In the genomic region with DNA sequence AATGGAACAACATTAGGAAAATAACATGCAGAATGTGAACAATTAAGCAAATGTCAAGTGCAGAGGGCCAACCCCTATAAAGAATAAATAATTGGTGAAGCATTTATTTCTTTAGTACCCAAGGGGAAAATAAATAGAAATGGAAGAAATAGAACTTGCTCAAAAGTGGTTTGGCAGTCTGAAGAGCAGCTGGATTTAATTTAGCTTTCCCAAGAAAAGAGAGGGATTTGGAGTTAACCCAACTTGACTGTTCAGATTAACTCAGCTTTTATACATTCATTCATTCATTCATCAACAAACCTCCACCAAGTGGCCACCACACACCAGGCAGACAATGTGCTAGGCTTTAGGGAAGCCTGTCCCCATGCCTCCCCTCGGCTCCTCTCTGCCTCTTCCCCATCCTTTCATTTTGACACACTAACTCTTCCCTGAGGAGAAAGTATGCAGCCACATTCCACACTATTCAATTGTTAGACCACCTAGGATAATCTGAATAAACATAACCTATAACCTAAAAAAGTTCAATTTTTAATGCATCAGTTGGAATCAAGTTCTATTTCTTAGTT, we compare ENCODE assay signal across 17 cellular contexts.
DNase-seq lines count a peak whose midpoint lies in the region; ATAC-seq and TF ChIP-seq lines count a peak whose summit lies in the region.
"Had no signal": no experiment of that assay in that cellular context is flagged by ENCODE, and none has a peak within 500 bp of the region (broad histone marks: within the 10 kb centered on the region; RNA-seq: fewer than 3 reads in every experiment).

No MANE protein-coding gene starts in this region.

- TF ChIP-seq CTCF in fibroblast of mammary gland (conservative IDR thresholded peaks at IDR 0.05; ENCODE audit: control insufficient read depth, insufficient read depth, low read depth, low read length): no peak
- no peak for TF ChIP-seq CTCF in BE2C (IDR thresholded peaks at IDR 0.05; ENCODE audit: low read depth, low read length)

- H3K27me3 ChIP-seq in SJSA1 (replicated peaks) (no peaks in the 10 kb centered on the region), BE2C (no peaks in the 10 kb centered on the region; the same call in 1 of the 2 replicates)

- H3K36me3 ChIP-seq in SJSA1 (no peaks in the 10 kb centered on the region), BE2C (no peaks in the 10 kb centered on the region)

- H3K4me3 ChIP-seq in SJSA1 (no peak overlapping the region), fibroblast of mammary gland (ENCODE audit: control insufficient read depth, low read depth, low read length) (no peak overlapping the region), BE2C (ENCODE audit: low read depth, low read length) (no peak overlapping the region)

- peak; percentile 69 for ATAC-seq in sciatic nerve
- ATAC-seq: Panc1 had no signal

- peak; percentile 57 for DNase-seq in EH (ENCODE audit: low read depth)
- DNase-seq in SJSA1 (ENCODE audit: low read depth in 1 of 2, low spot score in 2 of 2): peak; percentile 67 to 80
- DNase-seq in fibroblast of mammary gland (ENCODE audit: low read depth): peak; percentile 95
- DNase-seq in sciatic nerve (ENCODE audit: low spot score): no peak
- no peak for DNase-seq in SHP77 (lab: John Stamatoyannopoulos, UW)
- no peak for DNase-seq in SK-N-DZ (ENCODE audit: low spot score)
- no peak for DNase-seq in BE2C
- no peak for DNase-seq in HPDE6-E6E7 (ENCODE audit: extremely low spot score)
- DNase-seq: GOT3, Karpas-422, NCI-H1105 treated with DMSO at 0.1 percent for 48 hours, NCI-H187 treated with DMSO at 0.1 percent for 48 hours, NCI-H510A, NCI-H82, Right ventricle myocardium superior had no signal

- peak overlapping the region; percentile 52 for H3K27ac ChIP-seq in SJSA1
- H3K27ac ChIP-seq: C4-2B had no signal

- no peaks in the 10 kb centered on the region for H3K9me3 ChIP-seq in SJSA1 (replicated peaks)
- no peaks in the 10 kb centered on the region for H3K9me3 ChIP-seq in BE2C

- intact Hi-C loops in sciatic nerve (cut with DNase I): no loop called here

- peaks cover 26% of the 10 kb centered on the region for H3K4me1 ChIP-seq in SJSA1 (replicated peaks)
- H3K4me1 ChIP-seq in BE2C: no peaks in the 10 kb centered on the region

Comparison
In these comparisons a context has a peak if more than half of its experiments do, and no peak if none do; other contexts are left out.
1. DNase-seq: peak in EH (single experiment), SJSA1 (2 of 2) and fibroblast of mammary gland (single experiment); none in sciatic nerve (single experiment), SHP77 (0 of 2), SK-N-DZ (single experiment), BE2C (single experiment) and HPDE6-E6E7 (single experiment).